In genomic region chr2:27776097-27776496, GRCh38 we compare ENCODE assay signal across 10 cellular contexts. TPM values are rescaled to one million over a fixed set of nuclear protein-coding genes. Genes with fewer than 3 reads are reported as not detected.
DNase-seq lines count a peak whose midpoint lies in the region; ATAC-seq and TF ChIP-seq lines count a peak whose summit lies in the region.
"Had no signal": no experiment of that assay in that cellular context is flagged by ENCODE, and none has a peak within 500 bp of the region (broad histone marks: within the 10 kb centered on the region; RNA-seq: fewer than 3 reads in every experiment).

No MANE protein-coding gene starts in this region.

- no peaks in the 10 kb centered on the region for H3K27me3 ChIP-seq in tibial nerve

- WGBS in tibial nerve, 2 donors, result 38 to 40% methylated on average over 8 of the region's 8 CpGs

- H3K9me3 Mint-ChIP-seq in MCF 10A (ENCODE audit: unreplicated experiment), result no peaks in the 10 kb centered on the region

- no peaks in the 10 kb centered on the region for H3K27me3 Mint-ChIP-seq in MCF 10A (ENCODE audit: insufficient read depth, unreplicated experiment)

- H3K9me3 ChIP-seq in tibial nerve, result no peaks in the 10 kb centered on the region

- peaks cover 54% of the 10 kb centered on the region for H3K4me1 Mint-ChIP-seq in MCF 10A (ENCODE audit: insufficient read depth, unreplicated experiment)

- H3K4me1 ChIP-seq in tibial nerve, result peaks cover 0 to 71% (median 27%) of the 10 kb centered on the region in 4 donors

- POLR2A ChIA-PET in MCF 10A (lab: Yijun Ruan, JAX), result interaction anchor here (0.6 to 6.9 kb wide), 25 partner anchors 10 to 620 kb away, joined by 3 to 45 read pairs (median 4); partner anchors contain the start of genes BABAM2, FOSL2 and RBKS

- CTCF ChIA-PET in MCF 10A (lab: Yijun Ruan, JAX), result interaction anchor here (0.7 to 1.2 kb wide), 3 partner anchors 59 to 625 kb away, joined by 3 read pairs; no protein-coding TSS in a partner anchor

- intact Hi-C loops in MCF 10A (cut with micrococcal nuclease), result no loop called here

- no TSS peak for BruUV-seq in MCF 10A (replicated peaks; lab: Mats Ljungman, UMichigan)

- peak overlapping the region; percentile 60 for H3K4me3 Mint-ChIP-seq in MCF 10A (ENCODE audit: unreplicated experiment)

- peaks cover 0 to 29% (median 0%) of the 10 kb centered on the region in 3 donors for H3K36me3 ChIP-seq in tibial nerve

- TF ChIP-seq POLR2A in tibial nerve (IDR thresholded peaks at IDR 0.05), result no peak

- peak; percentile 18 for DNase-seq in activated CD8-positive, alpha-beta memory T cell treated with anti-CD3 and anti-CD28 coated beads, Interleukin-2, amount 50 U/mL, for 48 hours
- no peak for DNase-seq in activated CD8-positive, alpha-beta memory T cell treated with anti-CD3 and anti-CD28 coated beads for 24 hours
- peak; percentile 84 for DNase-seq in MCF 10A (ENCODE audit: unreplicated experiment)
- DNase-seq in kidney tubule cell (ENCODE audit: low spot score), result peak; percentile 67
- peak; percentile 35 to 48 for DNase-seq in tibial nerve (ENCODE audit: low spot score in 2 of 2)
- DNase-seq in DMS153 (lab: John Stamatoyannopoulos, UW), result no peak
- DNase-seq in NCI-H1436 (lab: John Stamatoyannopoulos, UW), result no peak
- DNase-seq: activated CD4-positive, alpha-beta T cell treated with anti-CD3 and anti-CD28 coated beads, Interleukin-2, amount 50 U/mL, for 4 hours had no signal

- no peak overlapping the region for H3K4me3 ChIP-seq in tibial nerve

- TF ChIP-seq CTCF in MCF 10A (IDR thresholded peaks at IDR 0.05; ENCODE audit: unreplicated experiment), result no peak
- no peak for TF ChIP-seq CTCF in tibial nerve (IDR thresholded peaks at IDR 0.05)

- peaks cover 89% of the 10 kb centered on the region for H3K36me3 Mint-ChIP-seq in MCF 10A (ENCODE audit: insufficient read depth, unreplicated experiment)

- peak overlapping the region in 2 of 4 donors; percentile 61 to 90 for H3K27ac ChIP-seq in tibial nerve
- H3K27ac ChIP-seq: parathyroid adenoma had no signal

- ATAC-seq in GM18870 (IDR thresholded peaks at IDR 0.05; ENCODE audit: unreplicated experiment), result no peak

- H3K27ac Mint-ChIP-seq in MCF 10A (ENCODE audit: low read depth, unreplicated experiment), result peak overlapping the region; percentile 87

- peak in 1 of 2 donors; percentile 61 for TF ChIP-seq EP300 in tibial nerve (IDR thresholded peaks at IDR 0.05)

RNA-seq across cellular contexts. Expression of gene MRPL33, which starts 4.6 kb away (rescaled TPM):
- 204 and 233 TPM in 2 replicates for total RNA-seq in MCF 10A (2022)
- total RNA-seq in tibial nerve, result 100 to 1,000 TPM; 101 to 186 (median 119) TPM

Comparison
In these comparisons a context has a peak if more than half of its experiments do, and no peak if none do; other contexts are left out.
1. DNase-seq: peak in activated CD8-positive, alpha-beta memory T cell treated with anti-CD3 and anti-CD28 coated beads, Interleukin-2, amount 50 U/mL, for 48 hours (single experiment), MCF 10A (single experiment), kidney tubule cell (single experiment) and tibial nerve (2 of 2); none in activated CD8-positive, alpha-beta memory T cell treated with anti-CD3 and anti-CD28 coated beads for 24 hours (single experiment), DMS153 (single experiment) and NCI-H1436 (single experiment).